Comparison of ENCODE assay signal across 8 cellular contexts in genomic region chr7:72817672-72818071, GRCh38. TPM values are rescaled to one million over a fixed set of nuclear protein-coding genes. Genes with fewer than 3 reads are reported as not detected.
DNase-seq lines count a peak whose midpoint lies in the region; ATAC-seq and TF ChIP-seq lines count a peak whose summit lies in the region.
"Not testable (repeated sequence)": the region's sequence is repeated elsewhere in the genome, so short reads cannot be mapped to it uniquely, and the experiment has no call there.

No MANE protein-coding gene starts in this region.

- in situ Hi-C loops in SK-MEL-5 (cut with HindIII; ENCODE audit: low pct_unique_long_range_greater_than_20kb, low sequenced_read_pairs): not testable (repeated sequence)

- not testable (repeated sequence) for H3K4me1 ChIP-seq in A673 (ENCODE audit: insufficient read depth, low read length, poor library complexity, severe bottlenecking); mucosa of descending colon (ENCODE audit: low read depth)

- not testable (repeated sequence) for TF ChIP-seq CTCF in A673 (conservative IDR thresholded peaks at IDR 0.05; ENCODE audit: low read depth, low read length); epithelial cell of esophagus (IDR thresholded peaks at IDR 0.05; ENCODE audit: insufficient read depth, low read depth, low read length, missing control alignments); mucosa of descending colon (IDR thresholded peaks at IDR 0.05)

- H3K27ac ChIP-seq in A673 (ENCODE audit: low read depth, low read length, poor library complexity, severe bottlenecking): not testable (repeated sequence)

- CTCF ChIA-PET in A673 (lab: Charles Lee): interaction anchor here (0.7 kb wide), 1 partner anchor 528 kb away, joined by 4 read pairs; no protein-coding TSS in a partner anchor

- DNase-seq in A673 (ENCODE audit: low spot score) (peak; percentile 36), DMS 273 (lab: John Stamatoyannopoulos, UW; ENCODE audit: unreplicated experiment) (peak; percentile 44), H7 (peak; percentile 7), NCI-H1048 (lab: John Stamatoyannopoulos, UW) (peak; percentile 76), NCI-H82 (lab: John Stamatoyannopoulos, UW) (peak; percentile 27), SK-MEL-5 (ENCODE audit: low read depth, low spot score) (peak; percentile 19), epithelial cell of esophagus (ENCODE audit: low read depth) (peak; percentile 11)
- not testable (repeated sequence) for DNase-seq in mucosa of descending colon

- BruUV-seq in A673 (replicated peaks; lab: Mats Ljungman, UMichigan): not testable (repeated sequence)

- peak; percentile 71 for ATAC-seq in mucosa of descending colon

- POLR2A ChIA-PET in A673 (lab: Charles Lee; ENCODE audit: low non-redundant PET): not testable (repeated sequence)

- intact Hi-C loops in A673 (cut with micrococcal nuclease; ENCODE audit: unreplicated experiment): loop anchor here (5.0 kb wide), 1 partner anchor 100 kb away; no protein-coding TSS in a partner anchor
- intact Hi-C loops in mucosa of descending colon (cut with DNase I, micrococcal nuclease): not testable (repeated sequence)

- not testable (repeated sequence) for H3K36me3 ChIP-seq in A673 (ENCODE audit: insufficient read depth, low read length, poor library complexity, severe bottlenecking); H7 (replicated peaks; ENCODE audit: control insufficient read depth, insufficient read depth, low read length); mucosa of descending colon (ENCODE audit: low read depth)

- not testable (repeated sequence) for H3K9me3 ChIP-seq in A673 (ENCODE audit: low read depth, low read length, poor library complexity, severe bottlenecking); mucosa of descending colon

- H3K4me3 ChIP-seq in A673 (ENCODE audit: low read depth, low read length, poor library complexity, severe bottlenecking); H7 (ENCODE audit: insufficient read depth, low read depth, low read length); epithelial cell of esophagus (ENCODE audit: low read length); mucosa of descending colon: not testable (repeated sequence)

- not testable (repeated sequence) for H3K27me3 ChIP-seq in A673 (replicated peaks; ENCODE audit: insufficient read depth, low read depth, low read length, poor library complexity); H7 (ENCODE audit: control insufficient read depth, insufficient read depth, low read length)

RNA-seq across cellular contexts. Expression of gene TYW1B, which starts 10.3 kb away (rescaled TPM):
- total RNA-seq in A673 (2021) (2.6 TPM in 2 replicates), mucosa of descending colon (1 to 10 TPM; 2.5 to 6.3 (median 3.5) TPM)
- 0.62 and 1.1 TPM in 2 replicates for total RNA-seq in H7 (2014; rRNA removed; shearing (Covaris generic))
- 0.61 and 1.6 TPM in 2 replicates for total RNA-seq in SK-MEL-5 (2014; rRNA removed; shearing (Covaris generic))
- polyA plus RNA-seq in SK-MEL-5 (2015; cell fraction: cytosol; rRNA removed): 0.69 and 0.96 TPM in 2 replicates
- 2.1 and 3.0 TPM in 2 replicates for polyA plus RNA-seq in SK-MEL-5 (2015; cell fraction: nucleus; rRNA removed)
